Comparison of ENCODE assay signal across 11 cellular contexts in the genomic region with DNA sequence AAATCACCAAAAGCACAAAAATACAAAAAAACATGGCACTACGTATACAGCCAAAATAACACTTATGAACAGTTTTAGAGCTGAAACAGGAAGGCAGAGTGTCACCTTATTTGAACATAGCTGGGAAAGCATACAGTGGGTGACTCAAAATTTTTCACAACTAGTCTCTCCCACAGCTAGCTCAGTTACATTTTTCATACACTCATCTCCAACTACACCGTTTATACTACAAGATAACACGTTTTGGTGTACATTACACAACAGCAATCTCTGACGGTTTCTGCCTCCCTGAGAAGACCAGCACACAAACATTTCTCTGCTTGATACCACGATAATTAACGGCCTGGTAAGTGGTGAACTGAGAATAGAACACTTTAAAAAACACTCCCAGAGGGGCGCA. TPM values are rescaled to one million over a fixed set of nuclear protein-coding genes. Genes with fewer than 3 reads are reported as not detected.
DNase-seq lines count a peak whose midpoint lies in the region; ATAC-seq and FAIRE-seq lines count a peak whose summit lies in the region.
"Had no signal": no experiment of that assay in that cellular context is flagged by ENCODE, and none has a peak within 500 bp of the region (broad histone marks: within the 10 kb centered on the region; RNA-seq: fewer than 3 reads in every experiment).

No MANE protein-coding gene starts in this region.

- H3K14ac ChIP-seq in mesenchymal stem cell (ENCODE audit: low read length in 2 of 2), result no peak overlapping the region

- H3K36me3 ChIP-seq in BLaER1 treated with 17β-estradiol and CSF1 and Interleukin-3, amounts not matched to agents 10 nM and 100 nM, result peaks cover 19 to 34% (median 25%) of the 10 kb centered on the region in 11 experiments
- H3K36me3 ChIP-seq in mesenchymal stem cell (ENCODE audit: control insufficient read depth in 1 of 2, insufficient read depth in 2 of 2, low read depth in 1 of 2, low read length in 2 of 2), result peaks cover 11 to 12% of the 10 kb centered on the region in 2 experiments

- no peak overlapping the region for H4K8ac ChIP-seq in mesenchymal stem cell (ENCODE audit: low read length)

- peak overlapping the region; percentile 37 for H3K4me3 Mint-ChIP-seq in activated T-helper 2 cell treated with anti-CD3 and anti-CD28 coated beads, Interferon-gamma antibody, Interleukin-2, Interleukin-4, amounts not matched to agents 10 μg/mL and 5 μg/mL and 100 μg/mL, durations not matched to agents 14 hours and 24 hours and 36 hours (ENCODE audit: low read depth)

- no peaks in the 10 kb centered on the region for H3K9me3 Mint-ChIP-seq in activated T-helper 2 cell treated with anti-CD3 and anti-CD28 coated beads, Interferon-gamma antibody, Interleukin-2, Interleukin-4, amounts not matched to agents 10 μg/mL and 5 μg/mL and 100 μg/mL, durations not matched to agents 14 hours and 24 hours and 36 hours

- H3K4me2 ChIP-seq in BLaER1 treated with 17β-estradiol and CSF1 and Interleukin-3, amounts not matched to agents 10 nM and 100 nM, result peak overlapping the region; percentile 38 to 96 (median 68)
- no peak overlapping the region for H3K4me2 ChIP-seq in mesenchymal stem cell (ENCODE audit: low read length, poor library complexity, severe bottlenecking)

- ATAC-seq in HG03571 (IDR thresholded peaks at IDR 0.05; ENCODE audit: unreplicated experiment) (no peak), GM21360 (IDR thresholded peaks at IDR 0.05; ENCODE audit: unreplicated experiment) (no peak)

- H3K4ac ChIP-seq in mesenchymal stem cell (ENCODE audit: low read depth in 1 of 2, low read length in 2 of 2), result no peak overlapping the region

- no peak overlapping the region for H2BK15ac ChIP-seq in mesenchymal stem cell (ENCODE audit: low read depth, poor library complexity, severe bottlenecking)

- no peak overlapping the region for H2BK12ac ChIP-seq in mesenchymal stem cell (ENCODE audit: low read length in 2 of 2)

- no peak overlapping the region for H2AK5ac ChIP-seq in mesenchymal stem cell (ENCODE audit: low read length, severe bottlenecking)

- peaks cover 9% of the 10 kb centered on the region for H3K79me1 ChIP-seq in mesenchymal stem cell (replicated peaks; ENCODE audit: low read length, poor library complexity, severe bottlenecking)

- H4K20me1 ChIP-seq in BLaER1 treated with 17β-estradiol and CSF1 and Interleukin-3, amounts not matched to agents 10 nM and 100 nM, result peaks cover 0 to 5% (median 0%) of the 10 kb centered on the region in 11 experiments; a peak in 1 of 22 replicates

- H3K27ac Mint-ChIP-seq in activated T-helper 2 cell treated with anti-CD3 and anti-CD28 coated beads, Interferon-gamma antibody, Interleukin-2, Interleukin-4, amounts not matched to agents 10 μg/mL and 5 μg/mL and 100 μg/mL, durations not matched to agents 14 hours and 24 hours and 36 hours, result peak overlapping the region; percentile 68

- no peaks in the 10 kb centered on the region for H3K27me3 Mint-ChIP-seq in activated T-helper 2 cell treated with anti-CD3 and anti-CD28 coated beads, Interferon-gamma antibody, Interleukin-2, Interleukin-4, amounts not matched to agents 10 μg/mL and 5 μg/mL and 100 μg/mL, durations not matched to agents 14 hours and 24 hours and 36 hours (ENCODE audit: low read depth)

- H3K4me1 ChIP-seq in BLaER1 treated with 17β-estradiol and CSF1 and Interleukin-3, amounts not matched to agents 10 nM and 100 nM, result peaks cover 42 to 56% (median 53%) of the 10 kb centered on the region in 10 experiments
- H3K4me1 ChIP-seq in mesenchymal stem cell (ENCODE audit: control insufficient read depth, insufficient read depth, low read depth, low read length), result peaks cover 6% of the 10 kb centered on the region

- peak overlapping the region; percentile 42 to 66 (median 53); a peak in 21 of 22 replicates for H3K27ac ChIP-seq in BLaER1 treated with 17β-estradiol and CSF1 and Interleukin-3, amounts not matched to agents 10 nM and 100 nM
- no peak overlapping the region for H3K27ac ChIP-seq in mesenchymal stem cell (ENCODE audit: low read length, poor library complexity, severe bottlenecking)

- intact Hi-C loops in activated T-helper 2 cell treated with anti-CD3 and anti-CD28 coated beads, Interferon-gamma antibody, Interleukin-2, Interleukin-4, amounts not matched to agents 10 μg/mL and 5 μg/mL and 100 μg/mL, durations not matched to agents 14 hours and 24 hours and 36 hours (cut with micrococcal nuclease), result loop anchor here (5.0 kb wide), 3 partner anchors 314 to 646 kb away; partner anchors contain the start of gene FBXL14

- H3K4me3 ChIP-seq in BLaER1 treated with 17β-estradiol and CSF1 and Interleukin-3, amounts not matched to agents 10 nM and 100 nM, result no peak overlapping the region
- H3K4me3 ChIP-seq in mesenchymal stem cell (ENCODE audit: insufficient read depth in 1 of 2, low read depth in 1 of 2, low read length in 2 of 2), result no peak overlapping the region

- H3K9ac ChIP-seq in BLaER1 treated with 17β-estradiol and CSF1 and Interleukin-3, amounts not matched to agents 10 nM and 100 nM, result peak overlapping the region; percentile 1 to 62 (median 25); a peak in 14 of 22 replicates
- peak overlapping the region; percentile 10 for H3K9ac ChIP-seq in mesenchymal stem cell (ENCODE audit: low read length)

- WGBS in mesenchymal stem cell, result 78% methylated on average over 7 of the region's 7 CpGs

- FAIRE-seq in GM19239 (lab: Jason Lieb, UNC), result peak; percentile 18

- H3K18ac ChIP-seq in mesenchymal stem cell (ENCODE audit: low read depth in 1 of 2, low read length in 2 of 2), result no peak overlapping the region

- peaks cover 48% of the 10 kb centered on the region for H3K36me3 Mint-ChIP-seq in activated T-helper 2 cell treated with anti-CD3 and anti-CD28 coated beads, Interferon-gamma antibody, Interleukin-2, Interleukin-4, amounts not matched to agents 10 μg/mL and 5 μg/mL and 100 μg/mL, durations not matched to agents 14 hours and 24 hours and 36 hours (ENCODE audit: low read depth)

- H3K23ac ChIP-seq in mesenchymal stem cell (ENCODE audit: low read length in 2 of 2), result no peak overlapping the region

- H3K4me1 Mint-ChIP-seq in activated T-helper 2 cell treated with anti-CD3 and anti-CD28 coated beads, Interferon-gamma antibody, Interleukin-2, Interleukin-4, amounts not matched to agents 10 μg/mL and 5 μg/mL and 100 μg/mL, durations not matched to agents 14 hours and 24 hours and 36 hours (ENCODE audit: low read depth), result peaks cover 37% of the 10 kb centered on the region

- no peak overlapping the region for H2BK5ac ChIP-seq in mesenchymal stem cell (ENCODE audit: low read depth, low read length, poor library complexity, severe bottlenecking)

- no peak for DNase-seq in GM19239 (ENCODE audit: insufficient read length, low spot score)
- DNase-seq in activated T-helper 2 cell treated with anti-CD3 and anti-CD28 coated beads, Interferon-gamma antibody, Interleukin-2, Interleukin-4, amounts not matched to agents 10 μg/mL and 5 μg/mL and 100 μg/mL, durations not matched to agents 14 hours and 24 hours and 36 hours (ENCODE audit: low spot score), result no peak
- DNase-seq in mesenchymal stem cell, result peak; percentile 73
- DNase-seq in HuH-7 (ENCODE audit: low spot score), result no peak
- DNase-seq in NCI-H526 treated with DMSO at 0.1 percent for 48 hours (lab: John Stamatoyannopoulos, UW), result no peak
- DNase-seq: NCI-H1048, NCI-H82, SW 1271 had no signal

- H4K91ac ChIP-seq in mesenchymal stem cell (ENCODE audit: low read length), result no peak overlapping the region

- H2AFZ ChIP-seq in mesenchymal stem cell (ENCODE audit: low read depth, low read length), result no peak overlapping the region

- H3K27me3 ChIP-seq in BLaER1 treated with 17β-estradiol and CSF1 and Interleukin-3, amounts not matched to agents 10 nM and 100 nM, result no peaks in the 10 kb centered on the region
- no peaks in the 10 kb centered on the region for H3K27me3 ChIP-seq in mesenchymal stem cell (ENCODE audit: control insufficient read depth in 1 of 2, insufficient read depth in 1 of 2, low read length in 2 of 2)

- no peaks in the 10 kb centered on the region for H3K9me3 ChIP-seq in BLaER1 treated with 17β-estradiol and CSF1 and Interleukin-3, amounts not matched to agents 10 nM and 100 nM (replicated peaks in 1 of 11)
- H3K9me3 ChIP-seq in mesenchymal stem cell (ENCODE audit: control insufficient read depth, low read length), result no peaks in the 10 kb centered on the region

- peak overlapping the region; percentile 34 for H2BK120ac ChIP-seq in mesenchymal stem cell (ENCODE audit: low read depth, low read length)

RNA-seq across cellular contexts. Expression of gene RAD52, which starts 2.8 kb away (rescaled TPM):
- 14.5 and 15.3 TPM in 2 replicates for total RNA-seq in activated T-helper 2 cell treated with anti-CD3 and anti-CD28 coated beads, Interferon-gamma antibody, Interleukin-2, Interleukin-4, amounts not matched to agents 10 μg/mL and 5 μg/mL and 100 μg/mL, durations not matched to agents 14 hours and 24 hours and 36 hours
- polyA plus RNA-seq in mesenchymal stem cell (2013, experiment 1 of 2), result 4.0 TPM
- 4.5 TPM for polyA plus RNA-seq in mesenchymal stem cell (2013, experiment 2 of 2)

RNA-seq across cellular contexts. Expression of gene ERC1, which starts 44.4 kb away (rescaled TPM):
- 37.5 and 42.6 TPM in 2 replicates for total RNA-seq in activated T-helper 2 cell treated with anti-CD3 and anti-CD28 coated beads, Interferon-gamma antibody, Interleukin-2, Interleukin-4, amounts not matched to agents 10 μg/mL and 5 μg/mL and 100 μg/mL, durations not matched to agents 14 hours and 24 hours and 36 hours
- 19.8 TPM for polyA plus RNA-seq in mesenchymal stem cell (2013, experiment 1 of 2)
- 17.9 TPM for polyA plus RNA-seq in mesenchymal stem cell (2013, experiment 2 of 2)
